In the genomic region with DNA sequence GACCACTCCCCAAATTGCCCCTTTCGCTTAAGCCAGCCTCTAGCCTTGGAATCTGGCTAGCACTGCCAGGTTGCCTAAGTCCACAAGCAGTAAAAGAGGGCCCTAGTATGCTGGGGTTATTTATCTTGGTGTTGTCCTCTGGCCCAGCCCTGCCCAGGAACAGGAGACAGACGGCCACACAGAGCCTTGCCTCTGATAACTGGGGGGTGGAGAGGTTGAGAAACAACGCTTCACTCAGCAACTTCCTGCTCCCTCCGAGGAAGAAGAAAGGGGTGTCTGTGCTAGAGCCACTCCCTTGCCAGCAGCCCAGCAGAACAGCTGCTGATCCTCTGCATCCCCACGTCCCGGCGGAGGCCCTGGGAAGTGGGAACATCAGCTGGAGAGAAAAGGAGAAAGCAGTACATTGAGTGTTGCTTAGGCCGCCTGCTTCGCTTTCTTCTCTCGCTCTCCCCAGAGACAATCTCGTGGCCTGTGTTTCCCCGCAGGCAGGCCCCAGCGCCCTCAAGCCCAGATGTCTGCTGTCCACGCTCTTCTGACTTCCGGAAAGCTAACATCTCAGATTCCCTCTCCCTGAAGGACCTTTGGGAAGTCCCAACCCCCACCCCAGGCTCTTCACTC, we compare ENCODE assay signal across 9 cellular contexts. TPM values are rescaled to one million over a fixed set of nuclear protein-coding genes. Genes with fewer than 3 reads are reported as not detected.
A peak's percentile ranks its signal among the peaks of the same experiment; 100 is the strongest.
DNase-seq lines count a peak whose midpoint lies in the region; ATAC-seq, FAIRE-seq and TF ChIP-seq lines count a peak whose summit lies in the region.
"Had no signal": no experiment of that assay in that cellular context is flagged by ENCODE, and none has a peak within 500 bp of the region (broad histone marks: within the 10 kb centered on the region; RNA-seq: fewer than 3 reads in every experiment).

No MANE protein-coding gene starts in this region.

- no peak for TF ChIP-seq POLR2A in gastrocnemius medialis (IDR thresholded peaks at IDR 0.05)
- TF ChIP-seq POLR2A in H54 (IDR thresholded peaks at IDR 0.05; ENCODE audit: low read depth, low read length) = no peak

- H3K4me3 ChIP-seq in gastrocnemius medialis = no peak overlapping the region
- H3K4me3 ChIP-seq: A549 had no signal

- no peaks in the 10 kb centered on the region for H3K36me3 ChIP-seq in gastrocnemius medialis

- intact Hi-C loops in left ventricle myocardium superior (cut with micrococcal nuclease) = loop anchor here (10.0 kb wide), 1 partner anchor 301 kb away; no protein-coding TSS in a partner anchor
- intact Hi-C loops in gastrocnemius medialis (cut with DNase I; ENCODE audit: low total_unique reads) = loop anchor here (5.0 kb wide), 1 partner anchor 298 kb away; no protein-coding TSS in a partner anchor

- TF ChIP-seq CTCF in gastrocnemius medialis (IDR thresholded peaks at IDR 0.05 in 4 of 5, conservative IDR thresholded peaks at IDR 0.05 in 1 of 5) = no peak

- DNase-seq in NCI-H1436 (lab: John Stamatoyannopoulos, UW) (peak; percentile 63), NCI-H1436 treated with DMSO at 0.1 percent for 48 hours (lab: John Stamatoyannopoulos, UW) (no peak), SKM-1 (lab: John Stamatoyannopoulos, UW; ENCODE audit: unreplicated experiment) (peak; percentile 64), left ventricle myocardium superior (peak; percentile 83), gastrocnemius medialis (peak in 1 of 2 donors; percentile 17), RCC 7860 (ENCODE audit: low spot score) (no peak), H54 (ENCODE audit: insufficient read length, low spot score) (no peak)

- FAIRE-seq in RCC 7860 (lab: Jason Lieb, UNC) (no peak), H54 (lab: Jason Lieb, UNC) (no peak)
- FAIRE-seq: A549 had no signal

- in situ Hi-C loops in gastrocnemius medialis (cut with MboI; ENCODE audit: low sequenced_read_pairs in 4 of 4) = loop anchor here in 2 of 4 donors (25.0 kb wide), 1 partner anchor 288 kb away; no protein-coding TSS in a partner anchor

- peak; percentile 85 for ATAC-seq in HG03442 (IDR thresholded peaks at IDR 0.05; ENCODE audit: unreplicated experiment)
- ATAC-seq in left ventricle myocardium superior = peak; percentile 98
- peak; percentile 50 to 55 for ATAC-seq in gastrocnemius medialis

- no peaks in the 10 kb centered on the region for H3K9me3 ChIP-seq in gastrocnemius medialis
- H3K9me3 ChIP-seq: A549 had no signal

- H3K27ac ChIP-seq in gastrocnemius medialis = peak overlapping the region in 3 of 4 donors; percentile 21 to 54 (median 31)
- H3K27ac ChIP-seq: A549 had no signal

- H3K27me3 ChIP-seq in gastrocnemius medialis = no peaks in the 10 kb centered on the region

- no peaks in the 10 kb centered on the region for H3K4me1 ChIP-seq in gastrocnemius medialis
- H3K4me1 ChIP-seq: A549 had no signal

RNA-seq across cellular contexts. Expression of a gene that starts 22.6 kb away (rescaled TPM):
- 1.4 TPM for total RNA-seq in left ventricle myocardium superior
- 1 to 10 TPM in 1 of 4 donors, under 1 TPM in 3; 0.42 to 1.1 (median 0.59) TPM for total RNA-seq in gastrocnemius medialis

Comparison
In these comparisons a context has a peak if more than half of its experiments do, and no peak if none do; other contexts are left out.
1. DNase-seq: peak in NCI-H1436 (single experiment), SKM-1 (single experiment) and left ventricle myocardium superior (single experiment); none in NCI-H1436 treated with DMSO at 0.1 percent for 48 hours (single experiment), RCC 7860 (single experiment) and H54 (single experiment).
2. Peak in every context shown above with its lines, with median percentiles within 50 percentile points of each other: ATAC-seq.